8 cellular contexts compared by ENCODE assay signal in the genomic region with DNA sequence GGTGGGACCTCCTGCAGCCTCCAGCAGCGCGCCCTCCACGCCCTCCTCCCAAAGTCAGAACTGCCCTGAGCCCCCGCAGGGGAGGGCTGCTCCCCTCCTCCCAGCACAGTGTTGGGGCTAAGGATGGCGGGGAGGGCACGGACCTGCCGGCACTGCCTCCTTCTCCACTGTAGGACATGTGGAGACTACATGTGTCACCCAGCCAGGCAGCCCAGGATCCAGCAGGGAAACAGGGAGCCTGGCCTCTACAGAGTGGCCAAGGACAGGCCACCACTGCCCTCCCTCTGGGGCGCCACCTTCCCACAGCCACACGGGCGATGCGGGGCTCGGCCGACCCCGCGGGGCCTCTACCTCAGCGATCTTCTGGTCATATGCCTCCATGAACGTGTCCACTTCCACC. TPM values are rescaled to one million over a fixed set of nuclear protein-coding genes. Genes with fewer than 3 reads are reported as not detected.
A peak's percentile ranks its signal among the peaks of the same experiment; 100 is the strongest.
DNase-seq lines count a peak whose midpoint lies in the region; ATAC-seq, FAIRE-seq and TF ChIP-seq lines count a peak whose summit lies in the region.
"Not testable (repeated sequence)": the region's sequence is repeated elsewhere in the genome, so short reads cannot be mapped to it uniquely, and the experiment has no call there.
"Had no signal": no experiment of that assay in that cellular context is flagged by ENCODE, and none has a peak within 500 bp of the region (broad histone marks: within the 10 kb centered on the region; RNA-seq: fewer than 3 reads in every experiment).

No MANE protein-coding gene starts in this region.

- not testable (repeated sequence) for H3K9ac ChIP-seq in K562 (ENCODE audit: insufficient read depth in 1 of 2, low read depth in 2 of 2, low read length in 2 of 2); kidney (ENCODE audit: low read length in 2 of 2)

- not testable (repeated sequence) for H3K9me1 ChIP-seq in K562 (ENCODE audit: control insufficient read depth, insufficient read depth, low read length)

- not testable (repeated sequence) for TF ChIP-seq EP300 in K562 (IDR thresholded peaks at IDR 0.05; ENCODE audit: low read length)

- not testable (repeated sequence) for H3K27me3 Mint-ChIP-seq in CD14-positive monocyte (ENCODE audit: low read depth in 3 of 3); WTC11 (ENCODE audit: low read depth); stimulated activated naive B cell treated with anti-CD40 and anti-IgM and Interleukin-4, amounts not matched to agents 10 μg/mL and 1 μg/mL and 100 μg/mL, for 72 hours

- H3K4me1 ChIP-seq in K562 (replicated peaks in 1 of 2; ENCODE audit: control insufficient read depth in 2 of 2, insufficient read depth in 2 of 2, low read length in 2 of 2) = peaks cover 0 to 20% of the 10 kb centered on the region in 2 experiments; a peak in 2 of 5 replicates
- H3K4me1 ChIP-seq in kidney (ENCODE audit: control insufficient read depth in 1 of 2, insufficient read depth in 1 of 2, low read depth in 1 of 2, low read length in 2 of 2) = not testable (repeated sequence)

- H3K36me3 Mint-ChIP-seq in CD14-positive monocyte (peaks cover 48 to 52% of the 10 kb centered on the region in 2 donors), WTC11 (peaks cover 33% of the 10 kb centered on the region)
- H3K36me3 Mint-ChIP-seq in stimulated activated naive B cell treated with anti-CD40 and anti-IgM and Interleukin-4, amounts not matched to agents 10 μg/mL and 1 μg/mL and 100 μg/mL, for 72 hours = peaks cover 27 to 31% of the 10 kb centered on the region in 2 donors

- TF ChIP-seq POLR2A in K562 (conservative IDR thresholded peaks at IDR 0.05) = 0 out of 2 replicates have a peak, but pooled peaks have one; percentile 34

- not testable (repeated sequence) for H3K27me3 ChIP-seq in K562 (ENCODE audit: control insufficient read depth in 2 of 2, insufficient read depth in 2 of 2, low read length in 2 of 2)

- not testable (repeated sequence) for H4K20me1 ChIP-seq in K562 (replicated peaks; ENCODE audit: control insufficient read depth, insufficient read depth, low read length)

- H3K36me3 ChIP-seq in K562 (ENCODE audit: control insufficient read depth, insufficient read depth, low read length) = peaks cover 39% of the 10 kb centered on the region; the same call in 1 of the 3 replicates
- H3K36me3 ChIP-seq in kidney (ENCODE audit: control insufficient read depth in 1 of 2, insufficient read depth in 2 of 2, low read length in 2 of 2) = not testable (repeated sequence)

- ATAC-seq in WTC11; K562; stimulated activated naive B cell treated with anti-CD40 and anti-IgM and Interleukin-4, amounts not matched to agents 10 μg/mL and 1 μg/mL and 100 μg/mL, for 72 hours (replicated peaks): not testable (repeated sequence)

- 96% methylated on average over 11 of the region's 17 CpGs for WGBS in K562 (ENCODE audit: insufficient coverage, low coverage, missing lambda C conversion rate)

- H3K27ac ChIP-seq in K562 (ENCODE audit: extremely low read depth, low read depth, low read length); kidney (ENCODE audit: low read depth in 2 of 2, low read length in 2 of 2): not testable (repeated sequence)

- H3K4me3 ChIP-seq in K562; kidney (ENCODE audit: low read length in 2 of 2): not testable (repeated sequence)

- H3K27ac Mint-ChIP-seq in CD14-positive monocyte = not testable (repeated sequence)
- peak overlapping the region; percentile 49; the same call in 1 of the 2 replicates for H3K27ac Mint-ChIP-seq in WTC11
- peak overlapping the region; percentile 75 for H3K27ac Mint-ChIP-seq in stimulated activated naive B cell treated with anti-CD40 and anti-IgM and Interleukin-4, amounts not matched to agents 10 μg/mL and 1 μg/mL and 100 μg/mL, for 72 hours

- not testable (repeated sequence) for FAIRE-seq in K562 (lab: Jason Lieb, UNC); kidney (lab: Jason Lieb, UNC)

- DNase-seq in CD14-positive monocyte (ENCODE audit: low spot score) (peak; percentile 45), kidney (peak; percentile 48)
- DNase-seq in WTC11 (ENCODE audit: low spot score); K562 (ENCODE audit: extremely low read depth in 1 of 4, low spot score in 3 of 4); stimulated activated naive B cell treated with anti-CD40 and anti-IgM and Interleukin-4, amounts not matched to agents 10 μg/mL and 1 μg/mL and 100 μg/mL, for 72 hours: not testable (repeated sequence)

- POLR2A ChIA-PET in WTC11 (lab: Charles Lee); K562 (lab: Yijun Ruan, JAX): not testable (repeated sequence)

- peaks cover 21% of the 10 kb centered on the region for H3K79me2 ChIP-seq in K562 (ENCODE audit: control insufficient read depth, insufficient read depth, low read length)

- BruUV-seq in K562 (replicated peaks; lab: Mats Ljungman, UMichigan) = not testable (repeated sequence)

- CTCF ChIA-PET in WTC11 (lab: Charles Lee); K562 (lab: Yijun Ruan, JAX; ENCODE audit: low intra/inter-chr PET ratio): not testable (repeated sequence)

- H3K4me3 Mint-ChIP-seq in CD14-positive monocyte; WTC11; stimulated activated naive B cell treated with anti-CD40 and anti-IgM and Interleukin-4, amounts not matched to agents 10 μg/mL and 1 μg/mL and 100 μg/mL, for 72 hours: not testable (repeated sequence)

- not testable (repeated sequence) for TF ChIP-seq CTCF in CD14-positive monocyte (IDR thresholded peaks at IDR 0.05); WTC11 (IDR thresholded peaks at IDR 0.05); K562 (IDR thresholded peaks at IDR 0.05 in 2 of 3, conservative IDR thresholded peaks at IDR 0.05 in 1 of 3; ENCODE audit: insufficient read depth in 2 of 3, low read depth in 1 of 3, low read length in 3 of 3); kidney (IDR thresholded peaks at IDR 0.05; ENCODE audit: borderline replicate concordance, extremely low read depth, insufficient read depth)

- not testable (repeated sequence) for H2AFZ ChIP-seq in K562 (ENCODE audit: low read depth, low read length)

- not testable (repeated sequence) for H3K9me3 Mint-ChIP-seq in CD14-positive monocyte; WTC11; stimulated activated naive B cell treated with anti-CD40 and anti-IgM and Interleukin-4, amounts not matched to agents 10 μg/mL and 1 μg/mL and 100 μg/mL, for 72 hours

- H3K4me2 ChIP-seq in K562 (ENCODE audit: insufficient read depth, low read length) = not testable (repeated sequence)

- in situ Hi-C loops in K562 (cut with MboI) = loop anchor here (5.0 kb wide), 1 partner anchor 48 kb away; no protein-coding TSS in a partner anchor

- H3K4me1 Mint-ChIP-seq in CD14-positive monocyte = not testable (repeated sequence)
- peaks cover 40% of the 10 kb centered on the region for H3K4me1 Mint-ChIP-seq in WTC11
- H3K4me1 Mint-ChIP-seq in stimulated activated naive B cell treated with anti-CD40 and anti-IgM and Interleukin-4, amounts not matched to agents 10 μg/mL and 1 μg/mL and 100 μg/mL, for 72 hours = peaks cover 16 to 22% of the 10 kb centered on the region in 2 donors

- intact Hi-C loops in CD14-positive monocyte (cut with micrococcal nuclease) = loop anchor here in 1 of 2 donors (10.0 kb wide), 1 partner anchor 60 kb away; no protein-coding TSS in a partner anchor
- intact Hi-C loops in K562 (cut with micrococcal nuclease); kidney (cut with DNase I): not testable (repeated sequence)

- not testable (repeated sequence) for H3K9me3 ChIP-seq in K562 (replicated peaks; ENCODE audit: control insufficient read depth, insufficient read depth, low read depth, low read length); kidney (ENCODE audit: control insufficient read depth in 1 of 2, low read length in 2 of 2)

- not testable (repeated sequence) for TF ChIP-seq RAD21 in K562 (CRISPR knock-in tag; conservative IDR thresholded peaks at IDR 0.05 in 1 of 2, IDR thresholded peaks at IDR 0.05 in 1 of 2)

RNA-seq across cellular contexts. Expression of a gene that starts 5.3 kb away (rescaled TPM):
- polyA plus RNA-seq in CD14-positive monocyte (10 to 100 TPM; 29.1 to 59.9 TPM), K562 (2011; rRNA removed) (28.3 and 39.3 TPM in 2 replicates), K562 (2014; fragmentation: Illumina TruSeq; extraction: Trizol) (51.9 and 69.1 TPM in 2 replicates), K562 (2014; fragmentation: Nextera tagmentation; extraction: Ambion mirVana) (10 to 100 TPM in 1 of 2 experiments, 1 to 10 TPM in 1; 3.4 to 12.9 TPM), K562 (2014; rRNA removed) (45.8 and 47.0 TPM in 2 replicates), kidney (ENCODE audit: insufficient read depth, low read depth, low replicate concordance) (26.3 TPM)
- total RNA-seq in WTC11 (2021) (72.9 to 95.0 TPM (median 76.5 TPM) in 3 replicates), K562 (2014; rRNA removed) (42.3 and 48.9 TPM in 2 replicates), K562 (2014; rRNA removed; fragmentation: Illumina TruSeq; extraction: Trizol) (29.7 and 34.6 TPM in 2 replicates), K562 (2015; rRNA removed; fragmentation: Illumina TruSeq; extraction: Trizol) (39.7 and 40.3 TPM in 2 replicates), K562 (2021) (74.1 and 82.6 TPM in 2 replicates), kidney (35.2 TPM)
- total RNA-seq in K562 (2011; cell fraction: chromatin; rRNA removed; ENCODE audit: low replicate concordance) = 17.1 and 44.0 TPM in 2 replicates
- 34.3 and 41.7 TPM in 2 replicates for total RNA-seq in K562 (2011; cell fraction: nucleolus; rRNA removed)
- 23.6 and 25.4 TPM in 2 replicates for total RNA-seq in K562 (2011; cell fraction: nucleoplasm; rRNA removed)
- 23.0 and 37.5 TPM in 2 replicates for polyA plus RNA-seq in K562 (2011; cell fraction: cytosol; rRNA removed)
- polyA plus RNA-seq in K562 (2011; cell fraction: nucleus; rRNA removed) = 14.2 and 22.3 TPM in 2 replicates
- 23.0 and 42.9 TPM in 2 replicates for polyA plus RNA-seq in K562 (2012)
- 13.4 and 13.8 TPM in 2 replicates for polyA minus RNA-seq in K562 (2011; rRNA and poly(A)+ RNA removed)
- 8.6 and 16.2 TPM in 2 replicates for polyA minus RNA-seq in K562 (2011; cell fraction: cytosol; rRNA and poly(A)+ RNA removed)
- polyA minus RNA-seq in K562 (2011; cell fraction: nucleus; rRNA and poly(A)+ RNA removed) = 12.3 and 13.2 TPM in 2 replicates

RNA-seq across cellular contexts. Expression of a gene that starts 39.4 kb away (rescaled TPM):
- polyA plus RNA-seq in CD14-positive monocyte (under 1 TPM; 0.24 to 0.60 TPM), K562 (2011; rRNA removed) (51.9 and 62.6 TPM in 2 replicates), K562 (2014; fragmentation: Illumina TruSeq; extraction: Trizol) (32.2 and 35.0 TPM in 2 replicates), K562 (2014; fragmentation: Nextera tagmentation; extraction: Ambion mirVana) (10 to 100 TPM; 24.6 to 28.3 TPM), K562 (2014; rRNA removed) (33.6 and 33.8 TPM in 2 replicates), kidney (ENCODE audit: insufficient read depth, low read depth, low replicate concordance) (4.9 TPM)
- total RNA-seq in WTC11 (2021) (0.37 to 1.1 TPM (median 0.92 TPM) in 3 replicates), K562 (2014; rRNA removed) (25.2 and 29.1 TPM in 2 replicates), K562 (2014; rRNA removed; fragmentation: Illumina TruSeq; extraction: Trizol) (20.1 and 22.6 TPM in 2 replicates), K562 (2015; rRNA removed; fragmentation: Illumina TruSeq; extraction: Trizol) (19.3 and 22.6 TPM in 2 replicates), K562 (2021) (19.9 and 21.9 TPM in 2 replicates), kidney (3.1 TPM)
- 26.6 and 59.0 TPM in 2 replicates for total RNA-seq in K562 (2011; cell fraction: chromatin; rRNA removed; ENCODE audit: low replicate concordance)
- 39.4 and 42.1 TPM in 2 replicates for total RNA-seq in K562 (2011; cell fraction: nucleolus; rRNA removed)
- total RNA-seq in K562 (2011; cell fraction: nucleoplasm; rRNA removed) = 33.8 and 38.9 TPM in 2 replicates
- 35.5 and 56.3 TPM in 2 replicates for polyA plus RNA-seq in K562 (2011; cell fraction: cytosol; rRNA removed)
- 74.9 and 83.4 TPM in 2 replicates for polyA plus RNA-seq in K562 (2011; cell fraction: nucleus; rRNA removed)
- 13.3 and 21.9 TPM in 2 replicates for polyA plus RNA-seq in K562 (2012)
- polyA minus RNA-seq in K562 (2011; rRNA and poly(A)+ RNA removed) = 17.8 and 23.1 TPM in 2 replicates
- polyA minus RNA-seq in K562 (2011; cell fraction: cytosol; rRNA and poly(A)+ RNA removed) = 7.9 and 15.3 TPM in 2 replicates
- 15.2 and 19.3 TPM in 2 replicates for polyA minus RNA-seq in K562 (2011; cell fraction: nucleus; rRNA and poly(A)+ RNA removed)
- total RNA-seq: A172; CD4-positive, CD25-positive, alpha-beta regulatory T cell; G401 had no signal
